ENCODE assay signal across 1 cellular context in the genomic region with DNA sequence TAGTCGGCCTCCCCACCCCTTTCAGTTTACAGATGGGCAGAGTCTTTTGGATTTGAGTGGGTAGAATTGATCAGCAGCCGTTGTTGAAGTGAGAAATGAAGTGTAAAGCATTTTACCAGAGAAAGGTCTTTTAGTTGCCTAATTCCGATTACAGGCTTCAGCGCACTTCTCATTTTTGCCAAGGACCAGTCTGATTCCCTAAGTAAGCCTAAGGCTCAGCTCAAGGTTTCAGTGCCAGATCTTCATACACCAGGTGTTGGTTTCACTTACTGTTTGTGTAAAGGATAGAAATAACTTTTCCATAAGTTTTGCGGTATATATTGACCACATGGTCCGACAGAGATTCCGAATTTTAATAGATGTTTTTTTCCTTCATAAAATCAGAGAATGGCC.
TF ChIP-seq lines count a peak whose summit lies in the region.

No MANE protein-coding gene starts in this region.

TF ChIP-seq in GM12878, 131 proteins besides CTCF, POLR2A, EP300 and RAD21 (continued from another document):
- TF ChIP-seq, protein P1, sequence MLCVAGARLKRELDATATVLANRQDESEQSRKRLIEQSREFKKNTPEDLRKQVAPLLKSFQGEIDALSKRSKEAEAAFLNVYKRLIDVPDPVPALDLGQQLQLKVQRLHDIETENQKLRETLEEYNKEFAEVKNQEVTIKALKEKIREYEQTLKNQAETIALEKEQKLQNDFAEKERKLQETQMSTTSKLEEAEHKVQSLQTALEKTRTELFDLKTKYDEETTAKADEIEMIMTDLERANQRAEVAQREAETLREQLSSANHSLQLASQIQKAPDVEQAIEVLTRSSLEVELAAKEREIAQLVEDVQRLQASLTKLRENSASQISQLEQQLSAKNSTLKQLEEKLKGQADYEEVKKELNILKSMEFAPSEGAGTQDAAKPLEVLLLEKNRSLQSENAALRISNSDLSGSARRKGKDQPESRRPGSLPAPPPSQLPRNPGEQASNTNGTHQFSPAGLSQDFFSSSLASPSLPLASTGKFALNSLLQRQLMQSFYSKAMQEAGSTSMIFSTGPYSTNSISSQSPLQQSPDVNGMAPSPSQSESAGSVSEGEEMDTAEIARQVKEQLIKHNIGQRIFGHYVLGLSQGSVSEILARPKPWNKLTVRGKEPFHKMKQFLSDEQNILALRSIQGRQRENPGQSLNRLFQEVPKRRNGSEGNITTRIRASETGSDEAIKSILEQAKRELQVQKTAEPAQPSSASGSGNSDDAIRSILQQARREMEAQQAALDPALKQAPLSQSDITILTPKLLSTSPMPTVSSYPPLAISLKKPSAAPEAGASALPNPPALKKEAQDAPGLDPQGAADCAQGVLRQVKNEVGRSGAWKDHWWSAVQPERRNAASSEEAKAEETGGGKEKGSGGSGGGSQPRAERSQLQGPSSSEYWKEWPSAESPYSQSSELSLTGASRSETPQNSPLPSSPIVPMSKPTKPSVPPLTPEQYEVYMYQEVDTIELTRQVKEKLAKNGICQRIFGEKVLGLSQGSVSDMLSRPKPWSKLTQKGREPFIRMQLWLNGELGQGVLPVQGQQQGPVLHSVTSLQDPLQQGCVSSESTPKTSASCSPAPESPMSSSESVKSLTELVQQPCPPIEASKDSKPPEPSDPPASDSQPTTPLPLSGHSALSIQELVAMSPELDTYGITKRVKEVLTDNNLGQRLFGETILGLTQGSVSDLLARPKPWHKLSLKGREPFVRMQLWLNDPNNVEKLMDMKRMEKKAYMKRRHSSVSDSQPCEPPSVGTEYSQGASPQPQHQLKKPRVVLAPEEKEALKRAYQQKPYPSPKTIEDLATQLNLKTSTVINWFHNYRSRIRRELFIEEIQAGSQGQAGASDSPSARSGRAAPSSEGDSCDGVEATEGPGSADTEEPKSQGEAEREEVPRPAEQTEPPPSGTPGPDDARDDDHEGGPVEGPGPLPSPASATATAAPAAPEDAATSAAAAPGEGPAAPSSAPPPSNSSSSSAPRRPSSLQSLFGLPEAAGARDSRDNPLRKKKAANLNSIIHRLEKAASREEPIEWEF (IDR thresholded peaks at IDR 0.05; ENCODE audit: insufficient replicate concordance, low read depth, low read length), result no peak
- TF ChIP-seq, protein P2, sequence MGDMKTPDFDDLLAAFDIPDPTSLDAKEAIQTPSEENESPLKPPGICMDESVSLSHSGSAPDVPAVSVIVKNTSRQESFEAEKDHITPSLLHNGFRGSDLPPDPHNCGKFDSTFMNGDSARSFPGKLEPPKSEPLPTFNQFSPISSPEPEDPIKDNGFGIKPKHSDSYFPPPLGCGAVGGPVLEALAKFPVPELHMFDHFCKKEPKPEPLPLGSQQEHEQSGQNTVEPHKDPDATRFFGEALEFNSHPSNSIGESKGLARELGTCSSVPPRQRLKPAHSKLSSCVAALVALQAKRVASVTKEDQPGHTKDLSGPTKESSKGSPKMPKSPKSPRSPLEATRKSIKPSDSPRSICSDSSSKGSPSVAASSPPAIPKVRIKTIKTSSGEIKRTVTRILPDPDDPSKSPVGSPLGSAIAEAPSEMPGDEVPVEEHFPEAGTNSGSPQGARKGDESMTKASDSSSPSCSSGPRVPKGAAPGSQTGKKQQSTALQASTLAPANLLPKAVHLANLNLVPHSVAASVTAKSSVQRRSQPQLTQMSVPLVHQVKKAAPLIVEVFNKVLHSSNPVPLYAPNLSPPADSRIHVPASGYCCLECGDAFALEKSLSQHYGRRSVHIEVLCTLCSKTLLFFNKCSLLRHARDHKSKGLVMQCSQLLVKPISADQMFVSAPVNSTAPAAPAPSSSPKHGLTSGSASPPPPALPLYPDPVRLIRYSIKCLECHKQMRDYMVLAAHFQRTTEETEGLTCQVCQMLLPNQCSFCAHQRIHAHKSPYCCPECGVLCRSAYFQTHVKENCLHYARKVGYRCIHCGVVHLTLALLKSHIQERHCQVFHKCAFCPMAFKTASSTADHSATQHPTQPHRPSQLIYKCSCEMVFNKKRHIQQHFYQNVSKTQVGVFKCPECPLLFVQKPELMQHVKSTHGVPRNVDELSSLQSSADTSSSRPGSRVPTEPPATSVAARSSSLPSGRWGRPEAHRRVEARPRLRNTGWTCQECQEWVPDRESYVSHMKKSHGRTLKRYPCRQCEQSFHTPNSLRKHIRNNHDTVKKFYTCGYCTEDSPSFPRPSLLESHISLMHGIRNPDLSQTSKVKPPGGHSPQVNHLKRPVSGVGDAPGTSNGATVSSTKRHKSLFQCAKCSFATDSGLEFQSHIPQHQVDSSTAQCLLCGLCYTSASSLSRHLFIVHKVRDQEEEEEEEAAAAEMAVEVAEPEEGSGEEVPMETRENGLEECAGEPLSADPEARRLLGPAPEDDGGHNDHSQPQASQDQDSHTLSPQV (IDR thresholded peaks at IDR 0.05), result no peak
- TF ChIP-seq MEF2A (IDR thresholded peaks at IDR 0.05; ENCODE audit: insufficient read depth, low read depth, low read length), result no peak
- no peak for TF ChIP-seq EGR1 (IDR thresholded peaks at IDR 0.05; ENCODE audit: borderline replicate concordance in 1 of 2, low read depth in 2 of 2, low read length in 2 of 2)
- TF ChIP-seq, protein P3, sequence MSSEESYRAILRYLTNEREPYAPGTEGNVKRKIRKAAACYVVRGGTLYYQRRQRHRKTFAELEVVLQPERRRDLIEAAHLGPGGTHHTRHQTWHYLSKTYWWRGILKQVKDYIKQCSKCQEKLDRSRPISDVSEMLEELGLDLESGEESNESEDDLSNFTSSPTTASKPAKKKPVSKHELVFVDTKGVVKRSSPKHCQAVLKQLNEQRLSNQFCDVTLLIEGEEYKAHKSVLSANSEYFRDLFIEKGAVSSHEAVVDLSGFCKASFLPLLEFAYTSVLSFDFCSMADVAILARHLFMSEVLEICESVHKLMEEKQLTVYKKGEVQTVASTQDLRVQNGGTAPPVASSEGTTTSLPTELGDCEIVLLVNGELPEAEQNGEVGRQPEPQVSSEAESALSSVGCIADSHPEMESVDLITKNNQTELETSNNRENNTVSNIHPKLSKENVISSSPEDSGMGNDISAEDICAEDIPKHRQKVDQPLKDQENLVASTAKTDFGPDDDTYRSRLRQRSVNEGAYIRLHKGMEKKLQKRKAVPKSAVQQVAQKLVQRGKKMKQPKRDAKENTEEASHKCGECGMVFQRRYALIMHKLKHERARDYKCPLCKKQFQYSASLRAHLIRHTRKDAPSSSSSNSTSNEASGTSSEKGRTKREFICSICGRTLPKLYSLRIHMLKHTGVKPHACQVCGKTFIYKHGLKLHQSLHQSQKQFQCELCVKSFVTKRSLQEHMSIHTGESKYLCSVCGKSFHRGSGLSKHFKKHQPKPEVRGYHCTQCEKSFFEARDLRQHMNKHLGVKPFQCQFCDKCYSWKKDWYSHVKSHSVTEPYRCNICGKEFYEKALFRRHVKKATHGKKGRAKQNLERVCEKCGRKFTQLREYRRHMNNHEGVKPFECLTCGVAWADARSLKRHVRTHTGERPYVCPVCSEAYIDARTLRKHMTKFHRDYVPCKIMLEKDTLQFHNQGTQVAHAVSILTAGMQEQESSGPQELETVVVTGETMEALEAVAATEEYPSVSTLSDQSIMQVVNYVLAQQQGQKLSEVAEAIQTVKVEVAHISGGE (CRISPR knock-in tag; IDR thresholded peaks at IDR 0.05), result no peak
- TF ChIP-seq KAT2A (conservative IDR thresholded peaks at IDR 0.05; ENCODE audit: control insufficient read depth, low read depth, low read length), result no peak
